In genomic region chr1:248837794-248838356, GRCh38 we compare ENCODE assay signal across 8 cellular contexts. TPM values are rescaled to one million over a fixed set of nuclear protein-coding genes. Genes with fewer than 3 reads are reported as not detected.
DNase-seq lines count a peak whose midpoint lies in the region; ATAC-seq and TF ChIP-seq lines count a peak whose summit lies in the region.

Gene ZNF672, plus strand, starts transcription at chr1:248838224. Its CDS starts 9,051 bp downstream, at chr1:248847275.

- H3K36me3 Mint-ChIP-seq in mesothelial cell of epicardium: no peaks in the 10 kb centered on the region

- peaks cover 15% of the 10 kb centered on the region for H3K4me1 Mint-ChIP-seq in mesothelial cell of epicardium

- H3K9ac ChIP-seq in OCI-LY1 (ENCODE audit: low read length): peak within 1 kb of the TSS; percentile 84

- H3K4me3 Mint-ChIP-seq in mesothelial cell of epicardium: no peak within 1 kb of the TSS

- H3K4me2 ChIP-seq in OCI-LY1 (ENCODE audit: low read length): peak within 1 kb of the TSS; percentile 78

- H4K20me1 ChIP-seq in OCI-LY1 (ENCODE audit: insufficient read depth, low read length): no peaks in the 10 kb centered on the region

- no peaks in the 10 kb centered on the region for H3K36me3 ChIP-seq in OCI-LY1 (ENCODE audit: insufficient read depth, low read length)

- H3K27ac Mint-ChIP-seq in mesothelial cell of epicardium: peak within 1 kb of the TSS; percentile 100

- peak within 1 kb of the TSS; percentile 73 for H3K27ac ChIP-seq in OCI-LY1 (ENCODE audit: low read depth, low read length, poor library complexity, severe bottlenecking)

- H3K4me3 ChIP-seq in OCI-LY1 (ENCODE audit: low read depth, low read length, poor library complexity, severe bottlenecking): peak within 1 kb of the TSS; percentile 84

- H3K27me3 Mint-ChIP-seq in mesothelial cell of epicardium (ENCODE audit: low read depth): peaks cover 7% of the 10 kb centered on the region

- H3K9me3 ChIP-seq in OCI-LY1 (ENCODE audit: low read length): no peaks in the 10 kb centered on the region

- in situ Hi-C loops in endometrial microvascular endothelial cells (cut with HindIII; ENCODE audit: inconsistent ontology term, low pct_unique_long_range_greater_than_20kb, low sequenced_read_pairs): no loop called here

- no peaks in the 10 kb centered on the region for H3K9me3 Mint-ChIP-seq in mesothelial cell of epicardium

- peak; percentile 83 for ATAC-seq in GM21526 (IDR thresholded peaks at IDR 0.05; ENCODE audit: low FRiP score, unreplicated experiment)

- no peaks in the 10 kb centered on the region for H3K27me3 ChIP-seq in OCI-LY1 (ENCODE audit: insufficient read depth, low read length)

- no peaks in the 10 kb centered on the region for H3K79me2 ChIP-seq in OCI-LY1 (ENCODE audit: insufficient read depth, low read length)

- TF ChIP-seq CTCF in OCI-LY1 (IDR thresholded peaks at IDR 0.05; ENCODE audit: low read length) (no peak), mesothelial cell of epicardium (IDR thresholded peaks at IDR 0.05; ENCODE audit: unreplicated experiment) (no peak)

- DNase-seq in DMS 273 (lab: John Stamatoyannopoulos, UW; ENCODE audit: unreplicated experiment) (peak; percentile 100), HuH-7 (ENCODE audit: low spot score) (peak; percentile 93), mesothelial cell of epicardium (ENCODE audit: low spot score in 2 of 2, unreplicated experiment in 2 of 2) (peak; percentile 93 to 96)
- DNase-seq in activated CD8-positive, alpha-beta memory T cell treated with anti-CD3 and anti-CD28 coated beads, Interleukin-2, amount 50 U/mL, for 24 hours (ENCODE audit: extremely low read depth): peak; percentile 83
- DNase-seq in stimulated activated CD8-positive, alpha-beta memory T cell treated with anti-CD3 and anti-CD28 coated beads, Interleukin-15, amount 100 ng/mL, for 4 hours (ENCODE audit: low read depth in 2 of 2): peak; percentile 84 to 87

- peaks cover 23% of the 10 kb centered on the region for H3K4me1 ChIP-seq in OCI-LY1 (ENCODE audit: insufficient read depth, low read length, severe bottlenecking)

- H3F3A ChIP-seq in OCI-LY1 (ENCODE audit: insufficient read depth, low read length): no peaks in the 10 kb centered on the region

- 0 out of 2 replicates have a peak within 1 kb of the TSS, but pooled peaks have one; percentile 28 for H2AFZ ChIP-seq in OCI-LY1 (ENCODE audit: low read length)

- H3K9me2 ChIP-seq in OCI-LY1 (ENCODE audit: low read depth, low read length): no peaks in the 10 kb centered on the region

RNA-seq across cellular contexts. Expression of gene ZNF672, which starts in this region (rescaled TPM):
- total RNA-seq in endometrial microvascular endothelial cells (ENCODE audit: inconsistent ontology term): 29.5 TPM
- total RNA-seq in mesothelial cell of epicardium: 36.1 to 40.9 TPM (median 38.2 TPM) in 3 replicates

Comparison
In these comparisons a context has a peak if more than half of its experiments do, and no peak if none do; other contexts are left out.
1. Peak in every context shown above with its lines: DNase-seq, ATAC-seq, H3K4me3 ChIP-seq and H3K27ac ChIP-seq.